Comparison of ENCODE assay signal across 10 cellular contexts in genomic region chr19:55202199-55202598, GRCh38. TPM values are rescaled to one million over a fixed set of nuclear protein-coding genes. Genes with fewer than 3 reads are reported as not detected.
A peak's percentile ranks its signal among the peaks of the same experiment; 100 is the strongest.
DNase-seq lines count a peak whose midpoint lies in the region; ATAC-seq and TF ChIP-seq lines count a peak whose summit lies in the region.
"Not testable (repeated sequence)": the region's sequence is repeated elsewhere in the genome, so short reads cannot be mapped to it uniquely, and the experiment has no call there.
"Had no signal": no experiment of that assay in that cellular context is flagged by ENCODE, and none has a peak within 500 bp of the region (broad histone marks: within the 10 kb centered on the region; RNA-seq: fewer than 3 reads in every experiment).

No MANE protein-coding gene starts in this region.

- not testable (repeated sequence) for H3K4me1 ChIP-seq in foreskin keratinocyte

- H3K4me3 Mint-ChIP-seq in neural crest cell, result not testable (repeated sequence)

- ATAC-seq in foreskin keratinocyte, result not testable (repeated sequence)

- H3K27ac ChIP-seq in foreskin keratinocyte, result not testable (repeated sequence)

- H3K4me3 ChIP-seq in AG10803 (ENCODE audit: low read length); cardiac fibroblast (replicated peaks in 1 of 2; ENCODE audit: low read depth in 2 of 2, low read length in 2 of 2): not testable (repeated sequence)

- not testable (repeated sequence) for H3K4me1 Mint-ChIP-seq in neural crest cell

- peaks cover 38% of the 10 kb centered on the region for H3K27me3 Mint-ChIP-seq in neural crest cell (ENCODE audit: low read depth)

- DNase-seq in AG10803 (ENCODE audit: low read depth); cardiac fibroblast (ENCODE audit: low read depth in 2 of 2); foreskin keratinocyte; neural crest cell (ENCODE audit: low read depth, low spot score): not testable (repeated sequence)
- DNase-seq in ELR (ENCODE audit: low read depth), result peak; percentile 36
- peak; percentile 35 for DNase-seq in HT-29 (ENCODE audit: low spot score)
- DNase-seq in RPMI7951 (ENCODE audit: low read depth), result peak; percentile 28

- H3K27me3 ChIP-seq in foreskin keratinocyte, result peaks cover 13% of the 10 kb centered on the region

- TF ChIP-seq CTCF in AG10803 (conservative IDR thresholded peaks at IDR 0.05; ENCODE audit: low read length), result peak; percentile 32; the same call in 1 of the 2 replicates
- TF ChIP-seq CTCF in cardiac fibroblast (IDR thresholded peaks at IDR 0.05; ENCODE audit: low read depth, low read length), result peak; percentile 27
- peak; percentile 38 for TF ChIP-seq CTCF in foreskin keratinocyte (conservative IDR thresholded peaks at IDR 0.05)
- TF ChIP-seq CTCF in neural crest cell (conservative IDR thresholded peaks at IDR 0.05), result peak; percentile 26

- not testable (repeated sequence) for H3K9me3 Mint-ChIP-seq in neural crest cell

- not testable (repeated sequence) for H3K36me3 Mint-ChIP-seq in neural crest cell (ENCODE audit: low read depth)

- not testable (repeated sequence) for H3K27ac Mint-ChIP-seq in neural crest cell (ENCODE audit: unreplicated experiment)

RNA-seq across cellular contexts. Expression of gene PTPRH, which starts 7.1 kb away (rescaled TPM):
- 87.1 and 103 TPM in 2 replicates for total RNA-seq in HT-29 (2014; rRNA removed; shearing (Covaris generic))
- total RNA-seq in RPMI7951 (2014; rRNA removed; shearing (Covaris generic)), result 5.4 and 6.0 TPM in 2 replicates
- total RNA-seq in foreskin keratinocyte (0.11 and 0.17 TPM in 2 replicates), neural crest cell (1.2 and 2.0 TPM in 2 replicates)
- polyA plus RNA-seq in foreskin keratinocyte, result 0.04 and 0.06 TPM in 2 replicates
- total RNA-seq: activated CD8-positive, alpha-beta memory T cell treated with anti-CD3 and anti-CD28 coated beads for 36 hours; T-helper 17 cell had no signal

RNA-seq across cellular contexts. Expression of gene SYT5, which starts 22.1 kb away (rescaled TPM):
- 0.71 and 1.5 TPM in 2 replicates for total RNA-seq in HT-29 (2014; rRNA removed; shearing (Covaris generic))
- total RNA-seq in RPMI7951 (2014; rRNA removed; shearing (Covaris generic)), result 0.10 and 0.36 TPM in 2 replicates
- 0.32 and 0.34 TPM in 2 replicates for total RNA-seq in foreskin keratinocyte
- polyA plus RNA-seq in foreskin keratinocyte, result 0.13 and 0.24 TPM in 2 replicates
- 3.5 and 4.3 TPM in 2 replicates for total RNA-seq in neural crest cell
- total RNA-seq: activated CD8-positive, alpha-beta memory T cell treated with anti-CD3 and anti-CD28 coated beads for 36 hours had no signal

RNA-seq across cellular contexts. Expression of gene TMEM86B, which starts 26.4 kb away (rescaled TPM):
- total RNA-seq in HT-29 (2014; rRNA removed; shearing (Covaris generic)), result 9.9 and 10.6 TPM in 2 replicates
- 0.20 and 0.60 TPM in 2 replicates for total RNA-seq in RPMI7951 (2014; rRNA removed; shearing (Covaris generic))
- total RNA-seq in foreskin keratinocyte, result 1.2 and 1.7 TPM in 2 replicates
- 2.2 and 2.9 TPM in 2 replicates for polyA plus RNA-seq in foreskin keratinocyte
- 4.9 and 5.8 TPM in 2 replicates for total RNA-seq in neural crest cell

RNA-seq across cellular contexts. Expression of gene DNAAF3, which starts 35.8 kb away (rescaled TPM):
- 17.3 and 21.1 TPM in 2 replicates for total RNA-seq in HT-29 (2014; rRNA removed; shearing (Covaris generic))
- total RNA-seq in RPMI7951 (2014; rRNA removed; shearing (Covaris generic)), result 1.4 and 1.6 TPM in 2 replicates
- 7.3 and 9.1 TPM in 2 replicates for total RNA-seq in foreskin keratinocyte
- polyA plus RNA-seq in foreskin keratinocyte, result 10.2 and 11.4 TPM in 2 replicates
- 9.5 and 10.4 TPM in 2 replicates for total RNA-seq in neural crest cell
- total RNA-seq: activated CD8-positive, alpha-beta memory T cell treated with anti-CD3 and anti-CD28 coated beads for 36 hours; T-helper 17 cell had no signal

RNA-seq across cellular contexts. Expression of gene TNNI3, which starts 44.7 kb away (rescaled TPM):
- 11.1 and 20.3 TPM in 2 replicates for total RNA-seq in HT-29 (2014; rRNA removed; shearing (Covaris generic))
- 0.48 and 0.78 TPM in 2 replicates for total RNA-seq in RPMI7951 (2014; rRNA removed; shearing (Covaris generic))
- total RNA-seq in foreskin keratinocyte, result 5.3 and 5.4 TPM in 2 replicates
- polyA plus RNA-seq in foreskin keratinocyte, result 8.9 and 9.1 TPM in 2 replicates
- 5.4 and 6.5 TPM in 2 replicates for total RNA-seq in neural crest cell
- total RNA-seq: activated CD8-positive, alpha-beta memory T cell treated with anti-CD3 and anti-CD28 coated beads for 36 hours; esophagus squamous epithelium; T-helper 17 cell had no signal

Comparison
In these comparisons a context has a peak if more than half of its experiments do, and no peak if none do; other contexts are left out.
1. RNA of gene PTPRH, which starts 7.1 kb away (total RNA-seq): 87.1 to 103 TPM in HT-29; 5.4 to 6.0 TPM in RPMI7951, 1.2 to 2.0 TPM in neural crest cell and 0.11 to 0.17 TPM in foreskin keratinocyte; every median in the first group is over 10 times any median in the second.
2. Peak in every context shown above with its lines, with median percentiles within 50 percentile points of each other: CTCF ChIP-seq.